ENCODE assay signal across 17 cellular contexts in the genomic region with DNA sequence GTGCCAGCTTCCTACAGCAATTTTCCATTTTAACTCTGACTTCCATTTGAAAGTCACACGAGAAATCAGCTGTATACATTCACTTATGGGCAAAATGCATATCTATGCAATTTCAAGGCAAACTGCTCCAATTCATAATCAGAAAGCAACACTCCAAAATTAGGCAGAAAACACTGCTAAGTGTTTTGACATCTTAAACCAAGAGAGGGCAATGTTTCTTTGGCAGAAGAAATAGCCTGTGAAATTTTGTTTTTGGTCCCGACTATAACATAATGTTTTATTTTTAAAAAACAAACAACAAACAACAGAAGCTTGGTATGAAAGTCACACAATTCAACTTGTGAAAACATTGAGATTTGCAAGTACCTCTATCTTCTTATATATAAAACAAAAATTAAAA. TPM values are rescaled to one million over a fixed set of nuclear protein-coding genes. Genes with fewer than 3 reads are reported as not detected.
DNase-seq lines count a peak whose midpoint lies in the region; ATAC-seq, FAIRE-seq and TF ChIP-seq lines count a peak whose summit lies in the region.
"Had no signal": no experiment of that assay in that cellular context is flagged by ENCODE, and none has a peak within 500 bp of the region (broad histone marks: within the 10 kb centered on the region; RNA-seq: fewer than 3 reads in every experiment).

No MANE protein-coding gene starts in this region.

- H2AK5ac ChIP-seq in H1 (ENCODE audit: low read depth, low read length), result no peak overlapping the region

- no peak overlapping the region for H3K56ac ChIP-seq in H1 (replicated peaks; ENCODE audit: insufficient read length, low read depth, low read length)

- H3K4me2 ChIP-seq in H1 (ENCODE audit: insufficient read depth in 1 of 2, low read depth in 2 of 2, low read length in 2 of 2), result no peak overlapping the region

- H2BK120ac ChIP-seq in H1 (replicated peaks; ENCODE audit: low read depth, low read length), result no peak overlapping the region

- no peak overlapping the region for H2AFZ ChIP-seq in H1 (ENCODE audit: low read length)

- no peak overlapping the region for H3K9ac ChIP-seq in H1 (replicated peaks in 1 of 4; ENCODE audit: extremely low read depth in 1 of 4, low read depth in 3 of 4, low read length in 3 of 4)

- H3K4me1 Mint-ChIP-seq in progenitor cell of endocrine pancreas (ENCODE audit: low read depth), result peaks cover 23% of the 10 kb centered on the region

- peaks cover 18% of the 10 kb centered on the region for H3K9me3 Mint-ChIP-seq in progenitor cell of endocrine pancreas (ENCODE audit: low read depth)
- peaks cover 6 to 7% of the 10 kb centered on the region in 2 donors for H3K9me3 Mint-ChIP-seq in activated naive CD4-positive, alpha-beta T cell treated with anti-CD3 and anti-CD28 coated beads, Interleukin-2, amount 50 U/mL, for 72 hours
- H3K9me3 Mint-ChIP-seq: activated CD8-positive, alpha-beta T cell treated with anti-CD3 and anti-CD28 coated beads for 36 hours; immature natural killer cell had no signal

- H3K27me3 Mint-ChIP-seq in progenitor cell of endocrine pancreas, result no peaks in the 10 kb centered on the region
- H3K27me3 Mint-ChIP-seq: activated CD8-positive, alpha-beta T cell treated with anti-CD3 and anti-CD28 coated beads for 36 hours had no signal

- H2BK12ac ChIP-seq in H1 (ENCODE audit: low read depth, low read length), result no peak overlapping the region

- no peak overlapping the region for H2BK20ac ChIP-seq in H1 (ENCODE audit: low read length)

- H3K9me3 ChIP-seq in H1 (ENCODE audit: insufficient read depth in 2 of 2, low read depth in 1 of 2, low read length in 1 of 2), result peaks cover 4 to 8% of the 10 kb centered on the region in 2 experiments; a peak in 2 of 4 replicates
- H3K9me3 ChIP-seq: esophagus squamous epithelium had no signal

- H3K14ac ChIP-seq in H1 (ENCODE audit: insufficient read length), result no peak overlapping the region

- CTCF ChIA-PET in H1 (lab: Charles Lee; ENCODE audit: partially characterized antibody), result interaction anchor here (0.7 to 2.8 kb wide), 9 partner anchors 9 to 794 kb away, joined by 3 to 32 read pairs (median 5); no protein-coding TSS in a partner anchor

- no peak overlapping the region for H3K23ac ChIP-seq in H1 (ENCODE audit: insufficient read length)

- H3K27me3 ChIP-seq in H1 (replicated peaks in 1 of 4; ENCODE audit: control insufficient read depth in 3 of 4, extremely low read depth in 1 of 4, insufficient read depth in 3 of 4, low read length in 3 of 4), result no peaks in the 10 kb centered on the region
- H3K27me3 ChIP-seq: esophagus squamous epithelium had no signal

- H3K23me2 ChIP-seq in H1 (ENCODE audit: low read depth, low read length), result 0 out of 2 replicates have a peak, but pooled peaks cover 1% of the 10 kb centered on the region

- no peak for TF ChIP-seq EP300 in H1 (IDR thresholded peaks at IDR 0.05; ENCODE audit: borderline replicate concordance in 1 of 2, low read depth in 2 of 2, low read length in 2 of 2)

- H2BK5ac ChIP-seq in H1 (ENCODE audit: low read depth, low read length), result no peak overlapping the region

- H3K79me2 ChIP-seq in H1 (ENCODE audit: control insufficient read depth in 1 of 2, insufficient read depth in 2 of 2, low read length in 2 of 2), result peaks cover 0 to 19% of the 10 kb centered on the region in 2 experiments; a peak in 2 of 4 replicates

- no peak overlapping the region for H3K27ac Mint-ChIP-seq in progenitor cell of endocrine pancreas
- H3K27ac Mint-ChIP-seq in activated naive CD4-positive, alpha-beta T cell treated with anti-CD3 and anti-CD28 coated beads, Interleukin-2, amount 50 U/mL, for 72 hours, result no peak overlapping the region
- H3K27ac Mint-ChIP-seq: activated CD8-positive, alpha-beta T cell treated with anti-CD3 and anti-CD28 coated beads for 36 hours had no signal

- H3K18ac ChIP-seq in H1 (ENCODE audit: extremely low read depth, low read length), result no peak overlapping the region

- no peak for FAIRE-seq in H1 (lab: Jason Lieb, UNC)
- no peak for FAIRE-seq in D721Med (lab: Jason Lieb, UNC)
- FAIRE-seq: GM12891 had no signal

- no peaks in the 10 kb centered on the region for H4K20me1 ChIP-seq in H1 (replicated peaks in 1 of 2; ENCODE audit: control insufficient read depth in 1 of 2, insufficient read depth in 2 of 2, low read length in 2 of 2)

- peak; percentile 32 for TF ChIP-seq CTCF in GM12873 (IDR thresholded peaks at IDR 0.05; ENCODE audit: insufficient read depth, low read depth, low read length, missing control alignments)
- TF ChIP-seq CTCF in H1 (IDR thresholded peaks at IDR 0.05; ENCODE audit: control extremely low read depth in 1 of 3, insufficient read depth in 1 of 3, low read depth in 1 of 3, low read length in 3 of 3), result no peak
- peak; percentile 14 for TF ChIP-seq CTCF in progenitor cell of endocrine pancreas (IDR thresholded peaks at IDR 0.05; ENCODE audit: unreplicated experiment)
- TF ChIP-seq CTCF in D721Med (IDR thresholded peaks at IDR 0.05; ENCODE audit: insufficient read depth, missing control alignments), result no peak

- H4K91ac ChIP-seq in H1 (replicated peaks; ENCODE audit: insufficient read length, low read length), result no peak overlapping the region

- POLR2A ChIA-PET in H1 (lab: Charles Lee; ENCODE audit: partially characterized antibody), result no interaction called here

- no peak for TF ChIP-seq POLR2A in H1 (IDR thresholded peaks at IDR 0.05; ENCODE audit: control extremely low read depth in 1 of 2, low read depth in 2 of 2, low read length in 2 of 2)

- H3K4me1 ChIP-seq in H1 (replicated peaks in 1 of 4; ENCODE audit: control insufficient read depth in 3 of 4, insufficient read depth in 4 of 4, low read length in 3 of 4), result peaks cover 0 to 3% (median under 1%) of the 10 kb centered on the region in 4 experiments; a peak in 2 of 7 replicates

- 78% methylated on average over 2 of the region's 2 CpGs; no CpG with 5 or more reads in 1 of the 2 experiments for WGBS in H1 (ENCODE audit: extremely low coverage in 1 of 2, insufficient coverage in 1 of 2, insufficient read length in 1 of 2, insufficient replicate concordance in 2 of 2, low coverage in 1 of 2, low lambda C conversion rate in 2 of 2, missing lambda C conversion rate in 1 of 2), 2 experiments

- TF ChIP-seq RAD21 in H1 (IDR thresholded peaks at IDR 0.05 in 1 of 2, conservative IDR thresholded peaks at IDR 0.05 in 1 of 2; ENCODE audit: low read depth in 2 of 2, low read length in 2 of 2), result peak; percentile 20 to 26; a peak in 2 of 4 replicates

- ATAC-seq in activated naive CD4-positive, alpha-beta T cell treated with anti-CD3 and anti-CD28 coated beads, Interleukin-2, amount 50 U/mL, for 72 hours, result no peak
- no peak for ATAC-seq in HG02588 (IDR thresholded peaks at IDR 0.05; ENCODE audit: unreplicated experiment)
- ATAC-seq: activated CD8-positive, alpha-beta T cell treated with anti-CD3 and anti-CD28 coated beads for 36 hours; sciatic nerve had no signal

- 0 out of 2 replicates have a peak, but pooled peaks cover 4% of the 10 kb centered on the region for H3K79me1 ChIP-seq in H1 (ENCODE audit: low read depth, low read length)

- no peak overlapping the region for H3K4ac ChIP-seq in H1 (replicated peaks; ENCODE audit: insufficient read length, low read depth, low read length)

- no peak overlapping the region for H4K5ac ChIP-seq in H1 (ENCODE audit: insufficient read length, low read depth, low read length)

- no peak overlapping the region for H3K4me3 Mint-ChIP-seq in progenitor cell of endocrine pancreas (ENCODE audit: low read depth)
- H3K4me3 Mint-ChIP-seq: activated CD8-positive, alpha-beta T cell treated with anti-CD3 and anti-CD28 coated beads for 36 hours; immature natural killer cell had no signal

- H3K4me3 ChIP-seq in H1 (ENCODE audit: extremely low read depth in 1 of 4, insufficient read depth in 2 of 4, low read depth in 3 of 4, low read length in 4 of 4), result no peak overlapping the region
- H3K4me3 ChIP-seq: esophagus squamous epithelium, HAP-1 had no signal

- H2BK15ac ChIP-seq in H1 (ENCODE audit: low read length), result no peak overlapping the region

- peaks cover 26% of the 10 kb centered on the region for H3K36me3 Mint-ChIP-seq in progenitor cell of endocrine pancreas (ENCODE audit: insufficient read depth)
- no peaks in the 10 kb centered on the region for H3K36me3 Mint-ChIP-seq in activated naive CD4-positive, alpha-beta T cell treated with anti-CD3 and anti-CD28 coated beads, Interleukin-2, amount 50 U/mL, for 72 hours

- no peak overlapping the region for H3K27ac ChIP-seq in H1 (ENCODE audit: low read depth, low read length)
- H3K27ac ChIP-seq: esophagus squamous epithelium had no signal

- peak; percentile 22 for DNase-seq in NCI-H446 treated with DMSO at 0.1 percent for 48 hours (lab: John Stamatoyannopoulos, UW)
- no peak for DNase-seq in H1 (ENCODE audit: low read depth in 1 of 2, low spot score in 2 of 2)
- no peak for DNase-seq in progenitor cell of endocrine pancreas (ENCODE audit: low spot score, unreplicated experiment)
- no peak for DNase-seq in activated naive CD4-positive, alpha-beta T cell treated with anti-CD3 and anti-CD28 coated beads, Interleukin-2, amount 50 U/mL, for 72 hours (ENCODE audit: low spot score in 2 of 2)
- DNase-seq in D721Med (ENCODE audit: insufficient read length, low spot score), result no peak
- DNase-seq: activated CD8-positive, alpha-beta T cell treated with anti-CD3 and anti-CD28 coated beads for 36 hours; activated effector memory CD4-positive, alpha-beta T cell treated with Interleukin-2 at 50 U/mL for 16 hours; esophagus squamous epithelium; immature natural killer cell; NCI-H1048; NCI-H510A; Right ventricle myocardium superior had no signal

- H4K8ac ChIP-seq in H1 (ENCODE audit: extremely low read depth, insufficient read depth, low read length), result no peak overlapping the region

- H3K36me3 ChIP-seq in H1 (ENCODE audit: control insufficient read depth in 2 of 4, insufficient read depth in 4 of 4, low read length in 3 of 4), result no peaks in the 10 kb centered on the region; a peak in 2 of 8 replicates
- H3K36me3 ChIP-seq: esophagus squamous epithelium, HAP-1 had no signal

TF ChIP-seq in H1, 55 proteins besides CTCF, POLR2A, EP300 and RAD21 (continues in another document):
- no peak for TF ChIP-seq POLR2AphosphoS5 (IDR thresholded peaks at IDR 0.05; ENCODE audit: low read depth, low read length)

RNA-seq across cellular contexts. Expression of gene GOLIM4, which starts 42.6 kb away (rescaled TPM):
- 29.5 and 29.7 TPM in 2 replicates for total RNA-seq in H1 (2021; fragmentation: NEBNext Ultra II Directional; extraction: Animal tissue kit (Norgen Biotek cat#: 25700))
- 5.0 and 5.6 TPM in 2 replicates for polyA plus RNA-seq in H1 (2011; rRNA removed)
- 12.9 TPM for polyA plus RNA-seq in H1 (2011; cell fraction: cytosol; rRNA removed)
- polyA plus RNA-seq in H1 (2011; cell fraction: nucleus; rRNA removed), result 18.2 TPM
- polyA plus RNA-seq in H1 (2012, experiment 1 of 2), result 19.9 to 27.9 TPM (median 23.0 TPM) in 4 replicates
- polyA plus RNA-seq in H1 (2012, experiment 2 of 2), result 1.3 TPM
- polyA plus RNA-seq in H1 (2013, experiment 1 of 2), result 37.5 TPM
- 42.2 TPM for polyA plus RNA-seq in H1 (2013, experiment 2 of 2)
- polyA minus RNA-seq in H1 (2011; rRNA and poly(A)+ RNA removed), result 11.9 and 15.9 TPM in 2 replicates
- 14.0 TPM for polyA minus RNA-seq in H1 (2011; cell fraction: cytosol; rRNA and poly(A)+ RNA removed)
- polyA minus RNA-seq in H1 (2011; cell fraction: nucleus; rRNA and poly(A)+ RNA removed), result 32.4 TPM
- 38.7 and 41.8 TPM in 2 replicates for total RNA-seq in progenitor cell of endocrine pancreas
- 1 to 10 TPM; 1.6 to 4.2 TPM for total RNA-seq in activated naive CD4-positive, alpha-beta T cell treated with anti-CD3 and anti-CD28 coated beads, Interleukin-2, amount 50 U/mL, for 72 hours

Comparison
In these comparisons a context has a peak if more than half of its experiments do, and no peak if none do; other contexts are left out.
1. CTCF ChIP-seq: peak in GM12873 (single experiment) and progenitor cell of endocrine pancreas (single experiment); none in H1 (0 of 3) and D721Med (single experiment).